Comparison of ENCODE assay signal across 8 cellular contexts in genomic region chr7:100894860-100895700, GRCh38. TPM values are rescaled to one million over a fixed set of nuclear protein-coding genes. Genes with fewer than 3 reads are reported as not detected.
DNase-seq lines count a peak whose midpoint lies in the region; ATAC-seq and TF ChIP-seq lines count a peak whose summit lies in the region.

No MANE protein-coding gene starts in this region.

- DNase-seq in EH (ENCODE audit: low read depth) (peak; percentile 18), omental fat pad (ENCODE audit: low spot score) (peak; percentile 60), SHP77 treated with DMSO at 0.1 percent for 48 hours (lab: John Stamatoyannopoulos, UW) (no peak)
- peak; percentile 80 for DNase-seq in activated T-cell treated with anti-CD3 and anti-CD28 coated beads, Interleukin-2, amount 50 U/mL, for 48 hours

- no peaks in the 10 kb centered on the region for H3K9me2 ChIP-seq in Loucy (replicated peaks; ENCODE audit: low read depth, low read length)

- no peaks in the 10 kb centered on the region for H4K20me1 ChIP-seq in Loucy (ENCODE audit: insufficient read depth, low read length, poor library complexity, severe bottlenecking)

- TF ChIP-seq CTCF in Loucy (conservative IDR thresholded peaks at IDR 0.05; ENCODE audit: low read length) (peak; percentile 75), gastroesophageal sphincter (IDR thresholded peaks at IDR 0.05) (peak in 3 of 4 experiments; percentile 66 to 89 (median 67)), omental fat pad (IDR thresholded peaks at IDR 0.05) (no peak)

- no peak overlapping the region for H3K9ac ChIP-seq in Loucy (ENCODE audit: low read depth, low read length, poor library complexity, severe bottlenecking)

- H3K4me1 ChIP-seq in Loucy (ENCODE audit: insufficient read depth, low read length, poor library complexity, severe bottlenecking) (peaks cover 4% of the 10 kb centered on the region), gastroesophageal sphincter (peaks cover 0 to 47% (median 32%) of the 10 kb centered on the region in 3 donors)

- H3K9me3 ChIP-seq in Loucy (ENCODE audit: insufficient read depth, low read depth, low read length) (no peaks in the 10 kb centered on the region), gastroesophageal sphincter (no peaks in the 10 kb centered on the region)

- H3K27ac ChIP-seq in gastroesophageal sphincter = peak overlapping the region in 1 of 4 donors; percentile 60

- H3K79me2 ChIP-seq in Loucy (ENCODE audit: insufficient read depth, low read length) = no peaks in the 10 kb centered on the region

- no peaks in the 10 kb centered on the region for H3F3A ChIP-seq in Loucy (ENCODE audit: low read depth)

- TF ChIP-seq EP300 in gastroesophageal sphincter (IDR thresholded peaks at IDR 0.05) = no peak

- H3K36me3 ChIP-seq in Loucy (ENCODE audit: insufficient read depth, low read length) = no peaks in the 10 kb centered on the region
- no peaks in the 10 kb centered on the region for H3K36me3 ChIP-seq in gastroesophageal sphincter

- WGBS in gastroesophageal sphincter (ENCODE audit: low coverage in 1 of 2), 2 donors = 0% methylated on average over 10 of the region's 83 CpGs; no CpG with 5 or more reads in 1 of the 2 donors

- H3K4me3 ChIP-seq in Loucy (ENCODE audit: low read length, poor library complexity, severe bottlenecking) = no peak overlapping the region
- peak overlapping the region; percentile 7 to 52 for H3K4me3 ChIP-seq in gastroesophageal sphincter

- ATAC-seq in gastroesophageal sphincter (no peak), omental fat pad (ENCODE audit: low FRiP score) (no peak), HG02588 (IDR thresholded peaks at IDR 0.05; ENCODE audit: unreplicated experiment) (no peak), HG02885 (IDR thresholded peaks at IDR 0.05; ENCODE audit: poor library complexity, unreplicated experiment) (no peak)

- H3K4me2 ChIP-seq in Loucy (ENCODE audit: low read depth, low read length, poor library complexity, severe bottlenecking) = no peak overlapping the region

- no peak overlapping the region for H2AFZ ChIP-seq in Loucy (ENCODE audit: low read length)

- H3K27me3 ChIP-seq in Loucy (ENCODE audit: insufficient read depth, low read length, poor library complexity, severe bottlenecking) = no peaks in the 10 kb centered on the region
- H3K27me3 ChIP-seq in gastroesophageal sphincter = peaks cover 62% of the 10 kb centered on the region

- no peak for TF ChIP-seq POLR2A in gastroesophageal sphincter (IDR thresholded peaks at IDR 0.05)

RNA-seq across cellular contexts. Expression of gene ACHE, which starts 0.6 kb away (rescaled TPM):
- total RNA-seq in gastroesophageal sphincter (1 to 10 TPM in 3 of 4 donors, under 1 TPM in 1; 0.62 to 3.6 (median 1.1) TPM), omental fat pad (under 1 TPM; 0.50 to 0.96 (median 0.73) TPM)

RNA-seq across cellular contexts. Expression of gene UFSP1, which starts 5.6 kb away (rescaled TPM):
- total RNA-seq in gastroesophageal sphincter = 1 to 10 TPM; 5.4 to 9.2 (median 7.7) TPM
- 1 to 10 TPM; 4.7 to 8.0 (median 7.3) TPM for total RNA-seq in omental fat pad

RNA-seq across cellular contexts. Expression of gene SRRT, which starts 20.2 kb away (rescaled TPM):
- total RNA-seq in gastroesophageal sphincter (10 to 100 TPM; 47.5 to 73.4 (median 57.0) TPM), omental fat pad (10 to 100 TPM; 44.9 to 87.3 (median 60.9) TPM)

RNA-seq across cellular contexts. Expression of gene TRIP6, which starts 27.9 kb away (rescaled TPM):
- total RNA-seq in gastroesophageal sphincter (10 to 100 TPM; 71.9 to 94.3 (median 89.5) TPM), omental fat pad (10 to 100 TPM; 48.7 to 71.3 (median 53.0) TPM)

RNA-seq across cellular contexts. Expression of gene SLC12A9, which starts 42.6 kb away (rescaled TPM):
- total RNA-seq in gastroesophageal sphincter = 10 to 100 TPM; 11.2 to 32.9 (median 20.2) TPM
- 10 to 100 TPM in 3 of 4 donors, 1 to 10 TPM in 1; 9.6 to 29.0 (median 13.3) TPM for total RNA-seq in omental fat pad

Comparison
In these comparisons a context has a peak if more than half of its experiments do, and no peak if none do; other contexts are left out.
1. CTCF ChIP-seq: peak in Loucy (single experiment) and gastroesophageal sphincter (3 of 4); none in omental fat pad (0 of 3).